1 cellular context compared by ENCODE assay signal in the genomic region with DNA sequence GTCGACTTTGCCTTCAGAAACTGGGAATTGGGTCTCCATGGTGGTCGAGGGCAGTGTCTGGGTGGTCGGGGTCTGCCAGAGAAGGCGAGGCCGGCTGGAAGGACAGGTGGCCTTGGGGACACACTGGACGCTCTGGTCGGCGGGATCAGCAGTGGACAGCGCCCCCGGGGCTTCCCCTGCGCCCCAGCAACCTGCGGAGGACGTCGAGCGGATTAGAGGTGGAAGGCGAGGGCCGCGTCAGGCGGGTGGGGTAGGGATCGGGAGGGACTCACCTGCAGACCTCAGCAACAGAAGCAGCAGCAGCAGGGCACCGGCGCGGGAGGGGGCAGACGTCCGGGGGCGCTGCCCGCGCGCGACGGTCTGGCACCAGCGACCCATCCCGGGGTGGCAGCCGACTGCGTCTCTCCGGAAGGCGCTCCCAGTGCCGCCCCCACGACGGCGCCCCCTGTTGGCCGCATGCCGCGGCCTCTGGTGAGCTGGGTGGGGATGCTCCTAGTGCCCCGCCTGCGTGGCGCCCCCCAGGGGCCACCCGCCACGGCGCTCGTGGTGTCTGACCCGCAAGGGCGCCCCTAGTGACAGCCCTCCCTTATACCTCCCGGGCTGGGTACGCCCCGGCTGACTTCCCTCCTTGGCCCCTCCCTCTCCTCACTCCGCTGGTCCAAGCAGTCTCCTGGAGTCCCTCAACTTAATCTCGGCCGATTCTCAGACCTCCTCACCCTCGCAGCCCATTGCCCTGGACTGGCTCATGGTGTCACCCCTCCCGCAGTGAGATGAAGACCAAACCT.
TF ChIP-seq lines count a peak whose summit lies in the region.

A gene with protein sequence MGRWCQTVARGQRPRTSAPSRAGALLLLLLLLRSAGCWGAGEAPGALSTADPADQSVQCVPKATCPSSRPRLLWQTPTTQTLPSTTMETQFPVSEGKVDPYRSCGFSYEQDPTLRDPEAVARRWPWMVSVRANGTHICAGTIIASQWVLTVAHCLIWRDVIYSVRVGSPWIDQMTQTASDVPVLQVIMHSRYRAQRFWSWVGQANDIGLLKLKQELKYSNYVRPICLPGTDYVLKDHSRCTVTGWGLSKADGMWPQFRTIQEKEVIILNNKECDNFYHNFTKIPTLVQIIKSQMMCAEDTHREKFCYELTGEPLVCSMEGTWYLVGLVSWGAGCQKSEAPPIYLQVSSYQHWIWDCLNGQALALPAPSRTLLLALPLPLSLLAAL (minus strand): TSS at position 423 of the 785 bp plus-strand sequence. CDS start 45 bp downstream, at position 378.

TF ChIP-seq in HCT116, 20 proteins besides CTCF, POLR2A, EP300 and RAD21 (continued from another document):
- TF ChIP-seq, protein P1, sequence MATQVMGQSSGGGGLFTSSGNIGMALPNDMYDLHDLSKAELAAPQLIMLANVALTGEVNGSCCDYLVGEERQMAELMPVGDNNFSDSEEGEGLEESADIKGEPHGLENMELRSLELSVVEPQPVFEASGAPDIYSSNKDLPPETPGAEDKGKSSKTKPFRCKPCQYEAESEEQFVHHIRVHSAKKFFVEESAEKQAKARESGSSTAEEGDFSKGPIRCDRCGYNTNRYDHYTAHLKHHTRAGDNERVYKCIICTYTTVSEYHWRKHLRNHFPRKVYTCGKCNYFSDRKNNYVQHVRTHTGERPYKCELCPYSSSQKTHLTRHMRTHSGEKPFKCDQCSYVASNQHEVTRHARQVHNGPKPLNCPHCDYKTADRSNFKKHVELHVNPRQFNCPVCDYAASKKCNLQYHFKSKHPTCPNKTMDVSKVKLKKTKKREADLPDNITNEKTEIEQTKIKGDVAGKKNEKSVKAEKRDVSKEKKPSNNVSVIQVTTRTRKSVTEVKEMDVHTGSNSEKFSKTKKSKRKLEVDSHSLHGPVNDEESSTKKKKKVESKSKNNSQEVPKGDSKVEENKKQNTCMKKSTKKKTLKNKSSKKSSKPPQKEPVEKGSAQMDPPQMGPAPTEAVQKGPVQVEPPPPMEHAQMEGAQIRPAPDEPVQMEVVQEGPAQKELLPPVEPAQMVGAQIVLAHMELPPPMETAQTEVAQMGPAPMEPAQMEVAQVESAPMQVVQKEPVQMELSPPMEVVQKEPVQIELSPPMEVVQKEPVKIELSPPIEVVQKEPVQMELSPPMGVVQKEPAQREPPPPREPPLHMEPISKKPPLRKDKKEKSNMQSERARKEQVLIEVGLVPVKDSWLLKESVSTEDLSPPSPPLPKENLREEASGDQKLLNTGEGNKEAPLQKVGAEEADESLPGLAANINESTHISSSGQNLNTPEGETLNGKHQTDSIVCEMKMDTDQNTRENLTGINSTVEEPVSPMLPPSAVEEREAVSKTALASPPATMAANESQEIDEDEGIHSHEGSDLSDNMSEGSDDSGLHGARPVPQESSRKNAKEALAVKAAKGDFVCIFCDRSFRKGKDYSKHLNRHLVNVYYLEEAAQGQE (IDR thresholded peaks at IDR 0.05; ENCODE audit: low read depth) = no peak
- TF ChIP-seq, protein P2, sequence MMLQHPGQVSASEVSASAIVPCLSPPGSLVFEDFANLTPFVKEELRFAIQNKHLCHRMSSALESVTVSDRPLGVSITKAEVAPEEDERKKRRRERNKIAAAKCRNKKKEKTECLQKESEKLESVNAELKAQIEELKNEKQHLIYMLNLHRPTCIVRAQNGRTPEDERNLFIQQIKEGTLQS (IDR thresholded peaks at IDR 0.05) = no peak
